ENCODE assay signal across 11 cellular contexts in the genomic region with DNA sequence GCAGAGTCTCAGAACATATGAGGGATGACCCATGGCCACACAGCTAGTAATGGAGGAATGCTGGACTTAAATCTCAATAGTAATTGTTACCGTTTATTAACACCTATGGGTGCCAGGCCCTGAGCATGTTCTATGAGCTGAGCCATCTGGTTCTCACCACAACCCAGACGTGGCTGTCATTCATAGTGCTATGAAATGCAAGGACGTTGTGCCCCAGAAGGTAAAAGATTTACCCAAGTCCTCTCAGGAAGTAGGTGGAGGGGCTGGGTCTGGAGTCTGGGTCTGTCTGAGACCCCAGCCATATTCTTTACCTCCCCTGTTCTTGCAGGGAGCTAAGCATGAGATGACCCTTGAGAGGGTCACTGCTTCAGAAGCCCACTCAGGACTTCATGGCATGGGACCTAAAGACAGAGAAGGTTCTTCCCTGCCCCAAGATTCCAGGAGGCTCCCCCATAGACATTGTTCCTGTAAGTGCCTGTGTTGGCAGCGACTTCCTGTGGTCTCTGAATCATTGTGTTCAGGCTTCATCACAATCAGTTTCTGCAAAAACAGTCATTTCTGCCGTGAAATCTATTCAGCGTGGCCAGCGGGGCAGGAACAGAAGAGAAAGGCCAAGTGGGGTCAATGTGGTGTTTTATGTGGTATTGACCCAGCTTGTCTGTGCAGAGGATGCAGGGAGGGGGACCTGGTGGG.
DNase-seq lines count a peak whose midpoint lies in the region; ATAC-seq, FAIRE-seq and TF ChIP-seq lines count a peak whose summit lies in the region.
"Had no signal": no experiment of that assay in that cellular context is flagged by ENCODE, and none has a peak within 500 bp of the region (broad histone marks: within the 10 kb centered on the region; RNA-seq: fewer than 3 reads in every experiment).

No MANE protein-coding gene starts in this region.

- H3K36me3 Mint-ChIP-seq in dendritic cell treated with granulocyte-macrophage colony-stimulating factor and Interleukin-4, amounts not matched to agents 40 ng/mL and 50 ng/mL, for 4 days (ENCODE audit: low read depth) = no peaks in the 10 kb centered on the region

- H3K27ac Mint-ChIP-seq in dendritic cell treated with granulocyte-macrophage colony-stimulating factor and Interleukin-4, amounts not matched to agents 40 ng/mL and 50 ng/mL, for 4 days = peak overlapping the region; percentile 76
- H3K27ac Mint-ChIP-seq in stimulated activated naive CD8-positive, alpha-beta T cell treated with anti-CD3 and anti-CD28 coated beads, Interleukin-15, amount 100 ng/mL, for 72 hours = peak overlapping the region in 1 of 2 donors; percentile 62

- DNase-seq in cardiac septum (ENCODE audit: low spot score) = peak; percentile 63
- DNase-seq in heart right ventricle = no peak
- DNase-seq in M059J (ENCODE audit: low read depth) = peak; percentile 96
- DNase-seq in stimulated activated naive CD8-positive, alpha-beta T cell treated with anti-CD3 and anti-CD28 coated beads, Interleukin-15, amount 100 ng/mL, for 72 hours = peak; percentile 15 to 80
- DNase-seq in D721Med (ENCODE audit: insufficient read length, low spot score) = no peak
- no peak for DNase-seq in posterior cingulate gyrus
- DNase-seq in cerebellar cortex (ENCODE audit: low spot score) = no peak
- DNase-seq: Caco-2, right lobe of liver had no signal

- FAIRE-seq in D721Med (lab: Jason Lieb, UNC) = no peak

- intact Hi-C loops in cardiac septum (cut with DNase I) = no loop called here
- intact Hi-C loops in heart right ventricle (cut with DNase I) = no loop called here
- intact Hi-C loops in dendritic cell treated with granulocyte-macrophage colony-stimulating factor and Interleukin-4, amounts not matched to agents 40 ng/mL and 50 ng/mL, for 4 days (cut with micrococcal nuclease) = no loop called here
- intact Hi-C loops in posterior cingulate gyrus (cut with DNase I) = no loop called here

- H3K36me3 ChIP-seq in heart right ventricle = no peaks in the 10 kb centered on the region
- H3K36me3 ChIP-seq: Peyer's patch, right lobe of liver had no signal

- H3K4me1 Mint-ChIP-seq in dendritic cell treated with granulocyte-macrophage colony-stimulating factor and Interleukin-4, amounts not matched to agents 40 ng/mL and 50 ng/mL, for 4 days (ENCODE audit: low read depth) = peaks cover 69% of the 10 kb centered on the region
- peaks cover 37% of the 10 kb centered on the region for H3K4me1 Mint-ChIP-seq in stimulated activated naive CD8-positive, alpha-beta T cell treated with anti-CD3 and anti-CD28 coated beads, Interleukin-15, amount 100 ng/mL, for 72 hours

- peak overlapping the region; percentile 27 for H3K4me3 Mint-ChIP-seq in dendritic cell treated with granulocyte-macrophage colony-stimulating factor and Interleukin-4, amounts not matched to agents 40 ng/mL and 50 ng/mL, for 4 days
- peak overlapping the region in 1 of 2 donors; percentile 10 for H3K4me3 Mint-ChIP-seq in stimulated activated naive CD8-positive, alpha-beta T cell treated with anti-CD3 and anti-CD28 coated beads, Interleukin-15, amount 100 ng/mL, for 72 hours

- peaks cover 0 to 49% (median 9%) of the 10 kb centered on the region in 9 donors for H3K4me1 ChIP-seq in heart right ventricle
- H3K4me1 ChIP-seq: Caco-2, Peyer's patch, right lobe of liver had no signal

- H3K9me3 ChIP-seq in heart right ventricle = peaks cover 0 to under 1% (median 0%) of the 10 kb centered on the region in 11 donors
- H3K9me3 ChIP-seq: Caco-2, Peyer's patch, right lobe of liver had no signal

- H3K4me3 ChIP-seq in heart right ventricle = no peak overlapping the region
- H3K4me3 ChIP-seq: Peyer's patch, right lobe of liver had no signal

- peaks cover 8% of the 10 kb centered on the region for H3K9me3 Mint-ChIP-seq in dendritic cell treated with granulocyte-macrophage colony-stimulating factor and Interleukin-4, amounts not matched to agents 40 ng/mL and 50 ng/mL, for 4 days
- H3K9me3 Mint-ChIP-seq in stimulated activated naive CD8-positive, alpha-beta T cell treated with anti-CD3 and anti-CD28 coated beads, Interleukin-15, amount 100 ng/mL, for 72 hours = no peaks in the 10 kb centered on the region

- H3K27me3 ChIP-seq in heart right ventricle = peaks cover 0 to 22% (median 9%) of the 10 kb centered on the region in 7 donors
- H3K27me3 ChIP-seq: Peyer's patch, right lobe of liver had no signal

- 57 to 65% methylated on average over 7 of the region's 7 CpGs for WGBS in heart right ventricle, 2 donors

- no peak for ATAC-seq in heart right ventricle
- peak; percentile 87 for ATAC-seq in stimulated activated naive CD8-positive, alpha-beta T cell treated with anti-CD3 and anti-CD28 coated beads, Interleukin-15, amount 100 ng/mL, for 72 hours

- TF ChIP-seq CTCF in heart right ventricle (IDR thresholded peaks at IDR 0.05) (no peak), D721Med (IDR thresholded peaks at IDR 0.05; ENCODE audit: insufficient read depth, missing control alignments) (no peak)

- peak overlapping the region in 1 of 10 donors; percentile 87 for H3K27ac ChIP-seq in heart right ventricle
- H3K27ac ChIP-seq: Peyer's patch, right lobe of liver had no signal

- peaks cover 2% of the 10 kb centered on the region for H3K27me3 Mint-ChIP-seq in dendritic cell treated with granulocyte-macrophage colony-stimulating factor and Interleukin-4, amounts not matched to agents 40 ng/mL and 50 ng/mL, for 4 days
- H3K27me3 Mint-ChIP-seq in stimulated activated naive CD8-positive, alpha-beta T cell treated with anti-CD3 and anti-CD28 coated beads, Interleukin-15, amount 100 ng/mL, for 72 hours = peaks cover 40% of the 10 kb centered on the region

Comparison
In these comparisons a context has a peak if more than half of its experiments do, and no peak if none do; other contexts are left out.
1. DNase-seq: peak in cardiac septum (single experiment), M059J (single experiment) and stimulated activated naive CD8-positive, alpha-beta T cell treated with anti-CD3 and anti-CD28 coated beads, Interleukin-15, amount 100 ng/mL, for 72 hours (2 of 2); none in heart right ventricle (0 of 2), D721Med (single experiment), posterior cingulate gyrus (0 of 10) and cerebellar cortex (single experiment).